In the genomic region with DNA sequence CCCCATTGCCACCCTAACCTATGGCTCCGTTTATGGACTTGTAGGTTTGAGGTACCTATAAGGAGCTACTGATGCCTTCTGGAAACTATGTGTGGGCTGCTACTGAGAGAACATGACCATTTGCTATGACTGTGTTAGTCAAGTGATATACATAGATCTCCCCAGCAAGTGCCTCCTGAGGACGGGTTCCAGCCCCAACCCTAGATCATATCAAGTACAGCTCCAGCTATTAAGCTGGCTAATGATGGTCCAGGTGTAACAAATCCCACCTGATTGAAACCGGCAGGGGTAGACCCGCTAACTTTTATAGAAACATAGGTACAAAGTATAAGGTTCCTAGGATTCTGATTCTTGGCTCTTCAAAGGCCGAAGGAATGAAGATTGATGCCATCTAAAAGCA, we compare ENCODE assay signal across 13 cellular contexts. TPM values are rescaled to one million over a fixed set of nuclear protein-coding genes. Genes with fewer than 3 reads are reported as not detected.
DNase-seq lines count a peak whose midpoint lies in the region; ATAC-seq and TF ChIP-seq lines count a peak whose summit lies in the region.
"Had no signal": no experiment of that assay in that cellular context is flagged by ENCODE, and none has a peak within 500 bp of the region (broad histone marks: within the 10 kb centered on the region; RNA-seq: fewer than 3 reads in every experiment).

No MANE protein-coding gene starts in this region.

- peak; percentile 43 to 45 for DNase-seq in activated T-cell treated with anti-CD3 and anti-CD28 coated beads, Interleukin-2, amount 50 U/mL, for 72 hours
- no peak for DNase-seq in activated T-cell treated with anti-CD3 and anti-CD28 coated beads, Interleukin-2, amount 50 U/mL, for 1 hour
- DNase-seq in HL-60 (ENCODE audit: low read depth in 1 of 2, low spot score in 1 of 2) (no peak), esophagus squamous epithelium (lab: John Stamatoyannopoulos, UW) (no peak), RWPE1 (ENCODE audit: low spot score) (no peak), mesothelial cell of epicardium (ENCODE audit: low spot score in 2 of 2, unreplicated experiment in 2 of 2) (no peak)
- DNase-seq in stimulated activated naive B cell treated with anti-CD40 and anti-IgM and Interleukin-4, amounts not matched to agents 10 μg/mL and 1 μg/mL and 100 μg/mL, for 72 hours = no peak
- DNase-seq: activated gamma-delta T cell treated with Interleukin-2 at 50 U/mL for 16 hours, foreskin keratinocyte, NCI-H2081 treated with DMSO at 0.1 percent for 48 hours, OCI-M1 had no signal

- POLR2A ChIA-PET in RWPE1 (lab: Yijun Ruan, JAX; ENCODE audit: low non-redundant PET) = no interaction called here

- no peaks in the 10 kb centered on the region for H3K27me3 ChIP-seq in HL-60 (ENCODE audit: insufficient read depth, poor library complexity, severe bottlenecking)
- H3K27me3 ChIP-seq in esophagus squamous epithelium = no peaks in the 10 kb centered on the region
- H3K27me3 ChIP-seq: foreskin keratinocyte had no signal

- TF ChIP-seq CTCF in HL-60 (IDR thresholded peaks at IDR 0.05; ENCODE audit: insufficient read depth, low read length) = no peak
- TF ChIP-seq CTCF in esophagus squamous epithelium (IDR thresholded peaks at IDR 0.05) = no peak
- no peak for TF ChIP-seq CTCF in RWPE1 (conservative IDR thresholded peaks at IDR 0.05; ENCODE audit: low read depth)
- no peak for TF ChIP-seq CTCF in mesothelial cell of epicardium (IDR thresholded peaks at IDR 0.05; ENCODE audit: unreplicated experiment)

- CTCF ChIA-PET in RWPE1 (lab: Yijun Ruan, JAX) = no interaction called here

- no peaks in the 10 kb centered on the region for H3K9me3 Mint-ChIP-seq in activated T-cell treated with anti-CD3 and anti-CD28 coated beads, Interleukin-2, amount 50 U/mL, for 72 hours
- H3K9me3 Mint-ChIP-seq in stimulated activated naive B cell treated with anti-CD40 and anti-IgM and Interleukin-4, amounts not matched to agents 10 μg/mL and 1 μg/mL and 100 μg/mL, for 72 hours = no peaks in the 10 kb centered on the region
- no peaks in the 10 kb centered on the region for H3K9me3 Mint-ChIP-seq in mesothelial cell of epicardium

- H3K4me3 Mint-ChIP-seq in activated T-cell treated with anti-CD3 and anti-CD28 coated beads, Interleukin-2, amount 50 U/mL, for 72 hours = peak overlapping the region; percentile 4 to 44
- H3K4me3 Mint-ChIP-seq in stimulated activated naive B cell treated with anti-CD40 and anti-IgM and Interleukin-4, amounts not matched to agents 10 μg/mL and 1 μg/mL and 100 μg/mL, for 72 hours = no peak overlapping the region
- H3K4me3 Mint-ChIP-seq in mesothelial cell of epicardium = no peak overlapping the region

- H3K27me3 Mint-ChIP-seq in activated T-cell treated with anti-CD3 and anti-CD28 coated beads, Interleukin-2, amount 50 U/mL, for 72 hours (ENCODE audit: low read depth) = no peaks in the 10 kb centered on the region
- H3K27me3 Mint-ChIP-seq in stimulated activated naive B cell treated with anti-CD40 and anti-IgM and Interleukin-4, amounts not matched to agents 10 μg/mL and 1 μg/mL and 100 μg/mL, for 72 hours = no peaks in the 10 kb centered on the region
- no peaks in the 10 kb centered on the region for H3K27me3 Mint-ChIP-seq in mesothelial cell of epicardium (ENCODE audit: low read depth)

- H3K36me3 ChIP-seq in esophagus squamous epithelium = no peaks in the 10 kb centered on the region

- TF ChIP-seq POLR2A in esophagus squamous epithelium (IDR thresholded peaks at IDR 0.05) = no peak

- peak overlapping the region; percentile 97 for H3K27ac Mint-ChIP-seq in activated T-cell treated with anti-CD3 and anti-CD28 coated beads, Interleukin-2, amount 50 U/mL, for 72 hours
- H3K27ac Mint-ChIP-seq in stimulated activated naive B cell treated with anti-CD40 and anti-IgM and Interleukin-4, amounts not matched to agents 10 μg/mL and 1 μg/mL and 100 μg/mL, for 72 hours = peak overlapping the region; percentile 91
- H3K27ac Mint-ChIP-seq in mesothelial cell of epicardium = no peak overlapping the region

- intact Hi-C loops in esophagus squamous epithelium (cut with DNase I) = no loop called here

- H3K4me3 ChIP-seq in HL-60 (replicated peaks; ENCODE audit: insufficient read depth, low read length) (no peak overlapping the region), esophagus squamous epithelium (no peak overlapping the region)
- H3K4me3 ChIP-seq: coronary artery had no signal

- peaks cover 30 to 95% (median 31%) of the 10 kb centered on the region in 3 donors for H3K4me1 ChIP-seq in esophagus squamous epithelium
- H3K4me1 ChIP-seq: foreskin keratinocyte had no signal

- 78 to 79% methylated on average over 5 of the region's 5 CpGs for WGBS in esophagus squamous epithelium, 2 donors

- H3K27ac ChIP-seq in HL-60 (replicated peaks) = peak overlapping the region; percentile 66
- H3K27ac ChIP-seq in esophagus squamous epithelium = peak overlapping the region; percentile 37 to 99 (median 90)
- no peak overlapping the region for H3K27ac ChIP-seq in RWPE1
- H3K27ac ChIP-seq: foreskin keratinocyte had no signal

- peak; percentile 73 to 76 for ATAC-seq in activated T-cell treated with anti-CD3 and anti-CD28 coated beads, Interleukin-2, amount 50 U/mL, for 72 hours (replicated peaks in 1 of 2)
- ATAC-seq in stimulated activated naive B cell treated with anti-CD40 and anti-IgM and Interleukin-4, amounts not matched to agents 10 μg/mL and 1 μg/mL and 100 μg/mL, for 72 hours (replicated peaks) = peak; percentile 61 to 76
- no peak for ATAC-seq in GM18502 (IDR thresholded peaks at IDR 0.05; ENCODE audit: poor library complexity, unreplicated experiment)
- ATAC-seq: foreskin keratinocyte had no signal

- H3K36me3 Mint-ChIP-seq in activated T-cell treated with anti-CD3 and anti-CD28 coated beads, Interleukin-2, amount 50 U/mL, for 72 hours (ENCODE audit: insufficient read depth in 2 of 2) = peaks cover 0 to 2% of the 10 kb centered on the region in 2 donors
- no peaks in the 10 kb centered on the region for H3K36me3 Mint-ChIP-seq in stimulated activated naive B cell treated with anti-CD40 and anti-IgM and Interleukin-4, amounts not matched to agents 10 μg/mL and 1 μg/mL and 100 μg/mL, for 72 hours
- no peaks in the 10 kb centered on the region for H3K36me3 Mint-ChIP-seq in mesothelial cell of epicardium

- H3K4me1 Mint-ChIP-seq in activated T-cell treated with anti-CD3 and anti-CD28 coated beads, Interleukin-2, amount 50 U/mL, for 72 hours (ENCODE audit: low read depth) = peaks cover 57% of the 10 kb centered on the region
- H3K4me1 Mint-ChIP-seq in stimulated activated naive B cell treated with anti-CD40 and anti-IgM and Interleukin-4, amounts not matched to agents 10 μg/mL and 1 μg/mL and 100 μg/mL, for 72 hours = peaks cover 36 to 67% of the 10 kb centered on the region in 2 donors
- peaks cover 12% of the 10 kb centered on the region for H3K4me1 Mint-ChIP-seq in mesothelial cell of epicardium

- no peaks in the 10 kb centered on the region for H3K9me3 ChIP-seq in esophagus squamous epithelium

RNA-seq across cellular contexts. Expression of gene NINJ2, which starts 23.7 kb away (rescaled TPM):
- 1 to 10 TPM; 3.0 to 8.1 TPM for total RNA-seq in activated T-cell treated with anti-CD3 and anti-CD28 coated beads, Interleukin-2, amount 50 U/mL, for 72 hours
- total RNA-seq in esophagus squamous epithelium = 10 to 100 TPM in 1 of 4 donors, 1 to 10 TPM in 3; 2.2 to 14.9 (median 4.5) TPM
- total RNA-seq in mesothelial cell of epicardium = 0.69 to 1.6 TPM (median 1.1 TPM) in 3 replicates

Comparison
In these comparisons a context has a peak if more than half of its experiments do, and no peak if none do; other contexts are left out.
1. DNase-seq: peak in activated T-cell treated with anti-CD3 and anti-CD28 coated beads, Interleukin-2, amount 50 U/mL, for 72 hours (2 of 2); none in activated T-cell treated with anti-CD3 and anti-CD28 coated beads, Interleukin-2, amount 50 U/mL, for 1 hour (single experiment), HL-60 (0 of 2), esophagus squamous epithelium (single experiment), stimulated activated naive B cell treated with anti-CD40 and anti-IgM and Interleukin-4, amounts not matched to agents 10 μg/mL and 1 μg/mL and 100 μg/mL, for 72 hours (single experiment), RWPE1 (single experiment) and mesothelial cell of epicardium (0 of 2).
2. H3K4me3 Mint-ChIP-seq: peak in activated T-cell treated with anti-CD3 and anti-CD28 coated beads, Interleukin-2, amount 50 U/mL, for 72 hours (2 of 2); none in stimulated activated naive B cell treated with anti-CD40 and anti-IgM and Interleukin-4, amounts not matched to agents 10 μg/mL and 1 μg/mL and 100 μg/mL, for 72 hours (0 of 2) and mesothelial cell of epicardium (single experiment).